ENCODE assay signal across 8 cellular contexts in the genomic region with DNA sequence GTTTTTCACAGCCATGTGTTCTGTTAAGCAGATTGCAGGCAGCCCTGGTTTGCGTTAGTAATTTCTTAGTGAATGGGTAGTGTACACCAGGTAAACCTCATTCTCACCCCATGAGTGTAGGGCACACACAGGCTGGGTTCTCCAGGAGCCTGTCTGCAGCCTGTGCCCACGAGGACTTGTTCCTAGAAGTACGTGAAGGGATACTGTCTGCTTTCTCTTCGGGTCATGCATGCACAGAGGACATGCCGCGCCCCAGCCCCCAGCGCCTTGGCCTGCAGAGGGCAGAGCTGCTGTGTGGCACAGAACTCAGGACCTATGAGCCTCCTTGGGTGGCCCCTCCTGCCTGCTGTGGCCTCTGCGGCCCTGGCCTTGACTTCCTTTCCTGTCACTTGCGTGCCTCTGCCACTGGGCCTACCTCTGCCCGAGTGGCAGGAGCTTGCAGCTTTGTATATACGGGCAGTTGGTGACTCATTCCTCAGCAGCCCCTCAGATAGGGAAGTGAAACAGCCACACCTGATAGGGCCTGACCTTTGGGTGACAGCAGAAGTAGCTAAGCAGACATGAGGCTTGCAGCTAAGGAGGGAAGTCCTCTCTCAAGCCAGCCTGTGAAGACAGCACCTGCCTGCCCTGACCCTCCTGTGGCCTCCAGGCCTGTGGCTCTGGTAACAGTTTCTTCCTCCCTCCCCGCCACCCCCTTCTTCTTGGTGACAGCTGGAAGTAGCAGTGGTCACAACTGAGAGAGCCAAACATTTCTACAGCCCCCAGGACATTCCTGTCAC. TPM values are rescaled to one million over a fixed set of nuclear protein-coding genes. Genes with fewer than 3 reads are reported as not detected.
DNase-seq lines count a peak whose midpoint lies in the region; ATAC-seq and TF ChIP-seq lines count a peak whose summit lies in the region.

No MANE protein-coding gene starts in this region.

- H3K36me3 ChIP-seq in Loucy (ENCODE audit: insufficient read depth, low read length): no peaks in the 10 kb centered on the region

- no peaks in the 10 kb centered on the region for H3K9me3 ChIP-seq in Loucy (ENCODE audit: insufficient read depth, low read depth, low read length)

- peaks cover 70% of the 10 kb centered on the region for H3K4me1 ChIP-seq in Loucy (ENCODE audit: insufficient read depth, low read length, poor library complexity, severe bottlenecking)

- H3K9me2 ChIP-seq in Loucy (replicated peaks; ENCODE audit: low read depth, low read length): no peaks in the 10 kb centered on the region

- peaks cover 35 to 48% of the 10 kb centered on the region in 2 donors for H3K4me1 Mint-ChIP-seq in effector memory CD8-positive, alpha-beta T cell (ENCODE audit: low read depth in 2 of 2)

- peak; percentile 62 for ATAC-seq in GM21825 (IDR thresholded peaks at IDR 0.05; ENCODE audit: unreplicated experiment)
- ATAC-seq in effector memory CD8-positive, alpha-beta T cell (replicated peaks): peak; percentile 82
- ATAC-seq in stimulated activated naive CD8-positive, alpha-beta T cell treated with anti-CD3 and anti-CD28 coated beads, Interleukin-15, Interleukin-2, amounts not matched to agents 100 U/mL and 50 U/mL, for 24 hours: peak; percentile 96

- H3K4me3 ChIP-seq in Loucy (ENCODE audit: low read length, poor library complexity, severe bottlenecking): peak overlapping the region; percentile 67

- peak overlapping the region; percentile 81 for H3K9ac ChIP-seq in Loucy (ENCODE audit: low read depth, low read length, poor library complexity, severe bottlenecking)

- peak overlapping the region; percentile 45 to 61 for H3K4me3 Mint-ChIP-seq in effector memory CD8-positive, alpha-beta T cell

- TF ChIP-seq CTCF in GM10266 (IDR thresholded peaks at IDR 0.05; ENCODE audit: control insufficient read depth, insufficient read depth, low read depth, missing control alignments) (peak; percentile 85), Loucy (conservative IDR thresholded peaks at IDR 0.05; ENCODE audit: low read length) (peak; percentile 87)

- H3K9me3 Mint-ChIP-seq in effector memory CD8-positive, alpha-beta T cell: no peaks in the 10 kb centered on the region

- no peak overlapping the region for H2AFZ ChIP-seq in Loucy (ENCODE audit: low read length)

- no peaks in the 10 kb centered on the region for H4K20me1 ChIP-seq in Loucy (ENCODE audit: insufficient read depth, low read length, poor library complexity, severe bottlenecking)

- DNase-seq in GM10266 (ENCODE audit: extremely low spot score): peak; percentile 81
- peak; percentile 28 for DNase-seq in activated CD4-positive, alpha-beta T cell treated with anti-CD3 and anti-CD28 coated beads, Interleukin-2, amount 50 U/mL, for 1 hour
- peak; percentile 56 to 72 (median 70) for DNase-seq in effector memory CD8-positive, alpha-beta T cell
- peak; percentile 81 for DNase-seq in mucosa of gallbladder (ENCODE audit: low spot score)
- peak; percentile 76 for DNase-seq in stimulated activated naive CD8-positive, alpha-beta T cell treated with anti-CD3 and anti-CD28 coated beads, Interleukin-15, Interleukin-2, amounts not matched to agents 100 U/mL and 50 U/mL, for 24 hours
- no peak for DNase-seq in DMS153 treated with DMSO at 0.1 percent for 48 hours (lab: John Stamatoyannopoulos, UW; ENCODE audit: unreplicated experiment)

- H3K79me2 ChIP-seq in Loucy (ENCODE audit: insufficient read depth, low read length): peaks cover 45% of the 10 kb centered on the region

- 0 out of 2 replicates have a peak, but pooled peaks cover 7% of the 10 kb centered on the region for H3F3A ChIP-seq in Loucy (ENCODE audit: low read depth)

- no peaks in the 10 kb centered on the region for H3K27me3 Mint-ChIP-seq in effector memory CD8-positive, alpha-beta T cell

- H3K36me3 Mint-ChIP-seq in effector memory CD8-positive, alpha-beta T cell (ENCODE audit: insufficient read depth): no peaks in the 10 kb centered on the region

- H3K27me3 ChIP-seq in Loucy (ENCODE audit: insufficient read depth, low read length, poor library complexity, severe bottlenecking): no peaks in the 10 kb centered on the region

- peak overlapping the region; percentile 50 to 89 for H3K27ac Mint-ChIP-seq in effector memory CD8-positive, alpha-beta T cell

- peak overlapping the region; percentile 86 for H3K4me2 ChIP-seq in Loucy (ENCODE audit: low read depth, low read length, poor library complexity, severe bottlenecking)

RNA-seq across cellular contexts. Expression of gene PPCDC, which starts 19.5 kb away (rescaled TPM):
- 17.3 TPM for total RNA-seq in mucosa of gallbladder

RNA-seq across cellular contexts. Expression of gene SCAMP5, which starts 47.6 kb away (rescaled TPM):
- 57.2 TPM for total RNA-seq in mucosa of gallbladder
